8 cellular contexts compared by ENCODE assay signal in genomic region chr16:29613307-29614057, GRCh38. TPM values are rescaled to one million over a fixed set of nuclear protein-coding genes. Genes with fewer than 3 reads are reported as not detected.
DNase-seq lines count a peak whose midpoint lies in the region; ATAC-seq and TF ChIP-seq lines count a peak whose summit lies in the region.
"Not testable (repeated sequence)": the region's sequence is repeated elsewhere in the genome, so short reads cannot be mapped to it uniquely, and the experiment has no call there.

No MANE protein-coding gene starts in this region.

- H3K27me3 Mint-ChIP-seq in T-helper 1 cell treated with Interleukin-12 subunit alpha and Interleukin-12 subunit beta and Interleukin-4 antibody, amounts not matched to agents 30 μg/mL and 1 μg/mL, for 36 hours (ENCODE audit: low read depth) = not testable (repeated sequence)

- DNase-seq in ELR (ENCODE audit: low read depth) (peak; percentile 89), NCI-H187 (lab: John Stamatoyannopoulos, UW) (peak; percentile 26 to 56), Right ventricle myocardium superior (peak; percentile 92), omental fat pad (ENCODE audit: low spot score) (peak; percentile 54), stromal cell of bone marrow (ENCODE audit: low read depth) (peak; percentile 47)
- DNase-seq in activated naive CD8-positive, alpha-beta T cell treated with anti-CD3 and anti-CD28 coated beads, Interleukin-2, amount 50 U/mL, for 16 hours (ENCODE audit: low read depth, low spot score) = peak; percentile 81

- intact Hi-C loops in Right ventricle myocardium superior (cut with DNase I) = not testable (repeated sequence)

- peaks cover 19% of the 10 kb centered on the region for H3K4me1 Mint-ChIP-seq in T-helper 1 cell treated with Interleukin-12 subunit alpha and Interleukin-12 subunit beta and Interleukin-4 antibody, amounts not matched to agents 30 μg/mL and 1 μg/mL, for 36 hours (ENCODE audit: low read depth)

- H3K4me3 Mint-ChIP-seq in T-helper 1 cell treated with Interleukin-12 subunit alpha and Interleukin-12 subunit beta and Interleukin-4 antibody, amounts not matched to agents 30 μg/mL and 1 μg/mL, for 36 hours = peak overlapping the region; percentile 97

- peak overlapping the region; percentile 98 for H3K27ac Mint-ChIP-seq in T-helper 1 cell treated with Interleukin-12 subunit alpha and Interleukin-12 subunit beta and Interleukin-4 antibody, amounts not matched to agents 30 μg/mL and 1 μg/mL, for 36 hours

- H3K36me3 Mint-ChIP-seq in T-helper 1 cell treated with Interleukin-12 subunit alpha and Interleukin-12 subunit beta and Interleukin-4 antibody, amounts not matched to agents 30 μg/mL and 1 μg/mL, for 36 hours (ENCODE audit: low read depth) = not testable (repeated sequence)

- not testable (repeated sequence) for H3K9me3 Mint-ChIP-seq in T-helper 1 cell treated with Interleukin-12 subunit alpha and Interleukin-12 subunit beta and Interleukin-4 antibody, amounts not matched to agents 30 μg/mL and 1 μg/mL, for 36 hours

- ATAC-seq in HG02678 (IDR thresholded peaks at IDR 0.05; ENCODE audit: unreplicated experiment) (peak; percentile 62), Right ventricle myocardium superior (ENCODE audit: poor library complexity) (peak; percentile 91), omental fat pad (ENCODE audit: low FRiP score) (peak; percentile 74)

- not testable (repeated sequence) for TF ChIP-seq CTCF in omental fat pad (IDR thresholded peaks at IDR 0.05)

RNA-seq across cellular contexts. Expression of gene SPN, which starts 49.6 kb away (rescaled TPM):
- total RNA-seq in Right ventricle myocardium superior (0.91 TPM), omental fat pad (1 to 10 TPM in 3 of 4 donors, under 1 TPM in 1; 0.46 to 4.4 (median 1.1) TPM)

Comparison
In these comparisons a context has a peak if more than half of its experiments do, and no peak if none do; other contexts are left out.
1. Peak in every context shown above with its lines: DNase-seq and ATAC-seq.
2. DNase-seq: peak in every context shown above with its lines; median percentile 92 in Right ventricle myocardium superior; 89 in ELR; 81 in activated naive CD8-positive, alpha-beta T cell treated with anti-CD3 and anti-CD28 coated beads, Interleukin-2, amount 50 U/mL, for 16 hours; 54 in omental fat pad; 47 in stromal cell of bone marrow; 41 in NCI-H187.